In the genomic region with DNA sequence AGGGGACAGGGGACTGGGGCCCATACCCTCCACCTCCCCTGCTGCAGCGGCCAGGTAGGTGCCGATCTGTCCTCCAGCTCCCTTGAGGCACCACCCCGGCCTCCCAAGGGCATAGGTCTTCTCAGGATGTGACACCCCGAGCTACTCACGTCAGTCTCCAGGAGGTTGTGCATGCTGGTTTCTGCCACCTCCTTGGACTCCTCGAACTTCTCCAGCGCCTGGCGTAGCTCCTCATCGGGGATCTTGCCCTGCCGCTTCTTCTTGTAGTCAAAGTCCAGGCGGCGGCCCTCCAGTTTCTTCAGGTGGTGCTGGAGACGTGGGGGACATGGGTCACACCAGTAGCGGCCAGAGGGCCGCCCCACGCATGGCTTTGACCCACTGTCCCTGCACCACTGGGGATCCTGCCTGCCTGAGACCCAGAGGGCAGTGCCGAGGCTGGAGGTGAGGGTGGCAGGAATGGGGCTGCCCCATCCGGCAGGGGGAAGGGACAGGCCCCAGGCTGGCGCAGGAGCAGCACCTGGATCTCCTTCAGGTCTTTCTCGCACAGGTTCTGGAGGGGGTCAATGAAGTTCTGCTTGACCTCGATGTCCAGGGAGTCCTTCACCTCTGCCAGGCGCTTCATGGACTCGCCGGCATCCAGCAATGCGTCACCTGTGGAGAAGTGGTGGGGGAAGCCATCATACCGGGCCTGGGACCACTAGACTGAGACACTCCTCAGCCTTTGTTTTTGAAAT, we compare ENCODE assay signal across 1 cellular context.
TF ChIP-seq lines count a peak whose summit lies in the region.

No MANE protein-coding gene starts in this region.

TF ChIP-seq in HCT116, 20 proteins besides CTCF, POLR2A, EP300 and RAD21:
- 0 out of 2 replicates have a peak, but pooled peaks have one; percentile 13 for TF ChIP-seq POLR2AphosphoS5 (IDR thresholded peaks at IDR 0.05; ENCODE audit: low read depth, low read length)
- TF ChIP-seq EZH2 (IDR thresholded peaks at IDR 0.05): no peak
- no peak for TF ChIP-seq ZFX (IDR thresholded peaks at IDR 0.05)
